In the genomic region with DNA sequence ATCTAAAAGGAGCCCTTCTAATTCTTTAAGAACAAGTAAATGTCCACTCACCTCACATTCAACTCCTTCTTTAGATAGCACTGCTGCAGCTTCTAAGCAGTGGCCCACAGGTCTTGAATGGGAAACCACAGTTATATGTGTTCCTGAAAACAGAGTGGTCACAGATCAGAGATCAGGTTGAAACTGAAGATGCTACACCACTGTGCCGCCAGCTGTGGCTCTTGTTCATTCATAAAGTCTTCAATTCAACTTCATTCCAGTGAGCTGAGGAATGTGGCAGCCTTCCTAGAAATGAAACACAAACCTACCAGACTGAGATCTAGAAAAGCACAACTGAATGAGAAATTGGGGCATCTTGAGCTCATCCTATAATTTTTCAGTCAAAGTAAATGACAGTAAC, we compare ENCODE assay signal across 11 cellular contexts. TPM values are rescaled to one million over a fixed set of nuclear protein-coding genes. Genes with fewer than 3 reads are reported as not detected.
DNase-seq lines count a peak whose midpoint lies in the region; ATAC-seq, FAIRE-seq and TF ChIP-seq lines count a peak whose summit lies in the region.
"Had no signal": no experiment of that assay in that cellular context is flagged by ENCODE, and none has a peak within 500 bp of the region (broad histone marks: within the 10 kb centered on the region; RNA-seq: fewer than 3 reads in every experiment).

No MANE protein-coding gene starts in this region.

- H3K9ac ChIP-seq in BLaER1 (peak overlapping the region; percentile 17; the same call in 1 of the 2 replicates), kidney (ENCODE audit: low read length in 2 of 2) (no peak overlapping the region)

- H3K36me3 ChIP-seq in BLaER1 (peaks cover 75% of the 10 kb centered on the region), kidney (ENCODE audit: control insufficient read depth in 1 of 2, insufficient read depth in 2 of 2, low read length in 2 of 2) (peaks cover 37 to 56% of the 10 kb centered on the region in 2 donors)
- H3K36me3 ChIP-seq: uterus had no signal

- peak; percentile 23 for ATAC-seq in GM19463 (IDR thresholded peaks at IDR 0.05; ENCODE audit: unreplicated experiment)
- peak; percentile 63 for ATAC-seq in HG02938 (IDR thresholded peaks at IDR 0.05; ENCODE audit: unreplicated experiment)
- ATAC-seq in activated T-helper 17 cell treated with anti-CD3 and anti-CD28 coated beads, Interleukin-2, amount 50 U/mL, for 72 hours (replicated peaks): no peak

- peaks cover 34% of the 10 kb centered on the region for H3K4me1 ChIP-seq in BLaER1
- peaks cover 4 to 8% of the 10 kb centered on the region in 2 donors for H3K4me1 ChIP-seq in kidney (ENCODE audit: control insufficient read depth in 1 of 2, insufficient read depth in 1 of 2, low read depth in 1 of 2, low read length in 2 of 2)

- H3K27ac ChIP-seq in BLaER1: no peak overlapping the region
- no peak overlapping the region for H3K27ac ChIP-seq in kidney (ENCODE audit: low read depth in 2 of 2, low read length in 2 of 2)
- H3K27ac ChIP-seq: BLaER1 treated with 17β-estradiol and CSF1 and Interleukin-3, amounts not matched to agents 10 nM and 100 nM; uterus had no signal

- peaks cover 19% of the 10 kb centered on the region for H4K20me1 ChIP-seq in BLaER1

- no peaks in the 10 kb centered on the region for H3K9me3 ChIP-seq in BLaER1
- no peaks in the 10 kb centered on the region for H3K9me3 ChIP-seq in kidney (ENCODE audit: control insufficient read depth in 1 of 2, low read length in 2 of 2)
- H3K9me3 ChIP-seq: BLaER1 treated with 17β-estradiol and CSF1 and Interleukin-3, amounts not matched to agents 10 nM and 100 nM; uterus had no signal

- H3K4me2 ChIP-seq in BLaER1: peak overlapping the region; percentile 16; the same call in 1 of the 2 replicates

- DNase-seq in MCF 10A (ENCODE audit: unreplicated experiment) (no peak), kidney (no peak), D721Med (ENCODE audit: insufficient read length, low spot score) (no peak), germinal center (ENCODE audit: low spot score) (no peak)
- DNase-seq: uterus had no signal

- intact Hi-C loops in MCF 10A (cut with micrococcal nuclease): no loop called here
- intact Hi-C loops in kidney (cut with DNase I): no loop called here

- POLR2A ChIA-PET in MCF 10A (lab: Yijun Ruan, JAX): interaction anchor here (1.2 kb wide), 2 partner anchors 11 to 62 kb away, joined by 4 read pairs; a partner anchor contains a TSS

- no peak overlapping the region for H3K4me3 ChIP-seq in BLaER1
- H3K4me3 ChIP-seq in kidney (ENCODE audit: low read length in 2 of 2): no peak overlapping the region
- H3K4me3 ChIP-seq: BLaER1 treated with 17β-estradiol and CSF1 and Interleukin-3, amounts not matched to agents 10 nM and 100 nM; uterus had no signal

- FAIRE-seq in kidney (lab: Jason Lieb, UNC) (no peak), D721Med (lab: Jason Lieb, UNC) (no peak)

- H3K36me3 Mint-ChIP-seq in activated T-helper 17 cell treated with anti-CD3 and anti-CD28 coated beads, Interleukin-2, amount 50 U/mL, for 72 hours (ENCODE audit: low read depth): peaks cover 84% of the 10 kb centered on the region
- H3K36me3 Mint-ChIP-seq in MCF 10A (ENCODE audit: insufficient read depth, unreplicated experiment): peaks cover 79% of the 10 kb centered on the region

- H3K27me3 Mint-ChIP-seq in activated T-helper 17 cell treated with anti-CD3 and anti-CD28 coated beads, Interleukin-2, amount 50 U/mL, for 72 hours: no peaks in the 10 kb centered on the region
- no peaks in the 10 kb centered on the region for H3K27me3 Mint-ChIP-seq in MCF 10A (ENCODE audit: insufficient read depth, unreplicated experiment)

- no peak overlapping the region for H3K4me3 Mint-ChIP-seq in activated T-helper 17 cell treated with anti-CD3 and anti-CD28 coated beads, Interleukin-2, amount 50 U/mL, for 72 hours
- no peak overlapping the region for H3K4me3 Mint-ChIP-seq in MCF 10A (ENCODE audit: unreplicated experiment)
- H3K4me3 Mint-ChIP-seq: T-helper 1 cell treated with Interleukin-12 subunit alpha and Interleukin-12 subunit beta and Interleukin-4 antibody, amounts not matched to agents 30 μg/mL and 1 μg/mL, for 36 hours had no signal

- H3K4me1 Mint-ChIP-seq in activated T-helper 17 cell treated with anti-CD3 and anti-CD28 coated beads, Interleukin-2, amount 50 U/mL, for 72 hours: peaks cover 15% of the 10 kb centered on the region
- H3K4me1 Mint-ChIP-seq in MCF 10A (ENCODE audit: insufficient read depth, unreplicated experiment): peaks cover 15% of the 10 kb centered on the region

- BruUV-seq in MCF 10A (replicated peaks; lab: Mats Ljungman, UMichigan): no TSS peak

- TF ChIP-seq CTCF in MCF 10A (IDR thresholded peaks at IDR 0.05; ENCODE audit: unreplicated experiment) (no peak), kidney (IDR thresholded peaks at IDR 0.05; ENCODE audit: borderline replicate concordance, extremely low read depth, insufficient read depth) (no peak), D721Med (IDR thresholded peaks at IDR 0.05; ENCODE audit: insufficient read depth, missing control alignments) (no peak)

- peak overlapping the region; percentile 33 for H3K27ac Mint-ChIP-seq in activated T-helper 17 cell treated with anti-CD3 and anti-CD28 coated beads, Interleukin-2, amount 50 U/mL, for 72 hours
- H3K27ac Mint-ChIP-seq in MCF 10A (ENCODE audit: low read depth, unreplicated experiment): no peak overlapping the region
- H3K27ac Mint-ChIP-seq: T-helper 1 cell treated with Interleukin-12 subunit alpha and Interleukin-12 subunit beta and Interleukin-4 antibody, amounts not matched to agents 30 μg/mL and 1 μg/mL, for 36 hours had no signal

- CTCF ChIA-PET in MCF 10A (lab: Yijun Ruan, JAX): interaction anchor here (1.1 to 3.1 kb wide), 6 partner anchors 14 to 198 kb away, joined by 3 to 12 read pairs (median 4); a partner anchor contains a TSS

- H3K9me3 Mint-ChIP-seq in activated T-helper 17 cell treated with anti-CD3 and anti-CD28 coated beads, Interleukin-2, amount 50 U/mL, for 72 hours: no peaks in the 10 kb centered on the region
- H3K9me3 Mint-ChIP-seq in MCF 10A (ENCODE audit: unreplicated experiment): no peaks in the 10 kb centered on the region
- H3K9me3 Mint-ChIP-seq: T-helper 1 cell treated with Interleukin-12 subunit alpha and Interleukin-12 subunit beta and Interleukin-4 antibody, amounts not matched to agents 30 μg/mL and 1 μg/mL, for 36 hours had no signal

- H3K27me3 ChIP-seq in BLaER1: no peaks in the 10 kb centered on the region
- H3K27me3 ChIP-seq: BLaER1 treated with 17β-estradiol and CSF1 and Interleukin-3, amounts not matched to agents 10 nM and 100 nM; uterus had no signal

RNA-seq across cellular contexts. Expression of a gene that starts 4.0 kb away (rescaled TPM):
- 10 to 100 TPM; 37.1 to 66.6 TPM for total RNA-seq in activated T-helper 17 cell treated with anti-CD3 and anti-CD28 coated beads, Interleukin-2, amount 50 U/mL, for 72 hours
- total RNA-seq in MCF 10A (2022) (52.2 and 62.2 TPM in 2 replicates), kidney (71.7 TPM)
- polyA plus RNA-seq in kidney (ENCODE audit: insufficient read depth, low read depth, low replicate concordance): 138 TPM
